In genomic region chr2:96564563-96564962, GRCh38 we compare ENCODE assay signal across 27 cellular contexts. TPM values are rescaled to one million over a fixed set of nuclear protein-coding genes. Genes with fewer than 3 reads are reported as not detected.
"Had no signal": no experiment of that assay in that cellular context is flagged by ENCODE, and none has a peak within 500 bp of the region (broad histone marks: within the 10 kb centered on the region; RNA-seq: fewer than 3 reads in every experiment).

No MANE protein-coding gene starts in this region.

- H3K9me3 ChIP-seq: ovary, tibial nerve, vagina had no signal

- H3K4me3 ChIP-seq: left ventricle myocardium inferior, lung, ovary, sigmoid colon, spleen, tibial nerve, vagina had no signal

- H3K27ac Mint-ChIP-seq: mesothelial cell of epicardium; naive B cell; natural killer cell; nephron progenitor cell; progenitor cell of endocrine pancreas; stimulated activated memory B cell treated with anti-CD40 and anti-IgM and Interleukin-4, amounts not matched to agents 10 μg/mL and 1 μg/mL and 100 μg/mL, for 72 hours; type B pancreatic cell had no signal

- H3K27me3 ChIP-seq: ovary, sigmoid colon, spleen, tibial nerve, vagina had no signal

- H3K36me3 ChIP-seq: left ventricle myocardium inferior, ovary, sigmoid colon, spleen, vagina had no signal

- DNase-seq: hypothalamus; islet precursor cell; left ventricle myocardium inferior; naive B cell; natural killer cell; nephron progenitor cell; ovary; retina; right cardiac atrium; sigmoid colon; small intestine; spleen; stimulated activated CD4-positive, alpha-beta T cell treated with anti-CD3 and anti-CD28 coated beads, Interleukin-4, amount 100 ng/mL, for 4 hours; stimulated activated CD8-positive, alpha-beta memory T cell treated with anti-CD3 and anti-CD28 coated beads, Interleukin-4, amount 100 ng/mL, for 48 hours; stimulated activated naive CD4-positive, alpha-beta T cell treated with Interleukin-2 at 50 U/mL for 16 hours; stimulated activated naive CD8-positive, alpha-beta T cell treated with anti-CD3 and anti-CD28 coated beads, Interleukin-15, amount 100 ng/mL, for 72 hours; substantia nigra had no signal

- H3K4me3 Mint-ChIP-seq: mesothelial cell of epicardium; natural killer cell; nephron progenitor cell; stimulated activated memory B cell treated with anti-CD40 and anti-IgM and Interleukin-4, amounts not matched to agents 10 μg/mL and 1 μg/mL and 100 μg/mL, for 72 hours; stimulated activated naive CD8-positive, alpha-beta T cell treated with anti-CD3 and anti-CD28 coated beads, Interleukin-15, amount 100 ng/mL, for 72 hours; type B pancreatic cell had no signal

- H3K27ac ChIP-seq: left ventricle myocardium inferior, ovary, sigmoid colon, spleen, tibial nerve, vagina had no signal

- H3K9me3 Mint-ChIP-seq: natural killer cell; stimulated activated memory B cell treated with anti-CD40 and anti-IgM and Interleukin-4, amounts not matched to agents 10 μg/mL and 1 μg/mL and 100 μg/mL, for 72 hours; stimulated activated naive CD8-positive, alpha-beta T cell treated with anti-CD3 and anti-CD28 coated beads, Interleukin-15, amount 100 ng/mL, for 72 hours; type B pancreatic cell had no signal

- H3K4me1 Mint-ChIP-seq: mesothelial cell of epicardium; naive B cell; natural killer cell; stimulated activated memory B cell treated with anti-CD40 and anti-IgM and Interleukin-4, amounts not matched to agents 10 μg/mL and 1 μg/mL and 100 μg/mL, for 72 hours; stimulated activated naive CD8-positive, alpha-beta T cell treated with anti-CD3 and anti-CD28 coated beads, Interleukin-15, amount 100 ng/mL, for 72 hours had no signal

- H3K27me3 Mint-ChIP-seq: naive B cell; progenitor cell of endocrine pancreas; stimulated activated memory B cell treated with anti-CD40 and anti-IgM and Interleukin-4, amounts not matched to agents 10 μg/mL and 1 μg/mL and 100 μg/mL, for 72 hours; stimulated activated naive CD8-positive, alpha-beta T cell treated with anti-CD3 and anti-CD28 coated beads, Interleukin-15, amount 100 ng/mL, for 72 hours; type B pancreatic cell had no signal

- H3K36me3 Mint-ChIP-seq: mesothelial cell of epicardium; naive B cell; natural killer cell; stimulated activated memory B cell treated with anti-CD40 and anti-IgM and Interleukin-4, amounts not matched to agents 10 μg/mL and 1 μg/mL and 100 μg/mL, for 72 hours; type B pancreatic cell had no signal

- ATAC-seq: natural killer cell; stimulated activated memory B cell treated with anti-CD40 and anti-IgM and Interleukin-4, amounts not matched to agents 10 μg/mL and 1 μg/mL and 100 μg/mL, for 72 hours; stimulated activated naive CD8-positive, alpha-beta T cell treated with anti-CD3 and anti-CD28 coated beads, Interleukin-15, amount 100 ng/mL, for 72 hours had no signal

- H3K4me1 ChIP-seq: sigmoid colon, spleen, tibial nerve, vagina had no signal

RNA-seq across cellular contexts. Expression of gene NEURL3, which starts 59.4 kb away (rescaled TPM):
- total RNA-seq: left ventricle myocardium inferior, natural killer cell, ovary, pulmonary artery endothelial cell, temporal lobe, urinary bladder had no signal
